8 cellular contexts compared by ENCODE assay signal in the genomic region with DNA sequence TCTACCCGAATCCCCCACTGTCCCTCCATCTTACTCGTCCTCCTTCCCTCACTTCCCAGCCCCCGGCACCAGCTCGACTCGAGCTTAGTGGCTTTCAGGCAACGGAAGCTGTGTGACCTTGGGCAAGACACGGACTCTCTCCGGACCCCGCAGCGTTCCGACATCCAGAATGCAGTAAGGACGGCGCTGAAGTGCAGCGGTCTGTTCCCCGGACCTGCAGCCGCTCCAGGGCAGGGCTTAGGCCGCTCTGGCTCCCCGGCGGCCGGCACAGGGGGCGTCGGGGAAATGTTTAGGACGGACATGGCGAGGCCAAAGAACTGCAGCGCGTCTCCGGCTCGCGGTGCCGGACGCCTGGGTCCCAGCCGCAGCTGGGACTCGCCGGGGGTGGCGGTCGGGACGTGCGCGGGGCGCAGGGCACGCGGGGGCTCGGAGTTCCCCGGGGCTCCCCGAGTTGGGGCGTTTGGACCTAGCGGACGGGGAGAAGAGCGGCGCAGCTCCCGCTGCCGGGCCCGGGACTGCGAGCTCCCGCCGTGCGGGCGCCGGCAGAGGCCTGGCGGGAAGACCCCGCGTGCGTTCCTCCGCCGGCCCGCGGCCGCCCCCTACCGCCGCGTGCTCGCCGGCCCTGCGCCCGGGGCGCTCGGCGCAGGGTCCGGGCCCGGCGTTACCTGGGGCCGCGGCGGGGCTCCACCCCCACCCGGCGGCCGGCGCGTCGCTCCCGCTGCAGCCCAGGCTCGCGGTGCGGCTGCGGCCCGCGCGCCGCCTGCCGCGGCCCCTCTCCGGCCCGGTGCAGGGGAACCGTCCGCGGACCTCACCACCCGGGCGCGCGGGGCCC. TPM values are rescaled to one million over a fixed set of nuclear protein-coding genes. Genes with fewer than 3 reads are reported as not detected.
A peak's percentile ranks its signal among the peaks of the same experiment; 100 is the strongest.
DNase-seq lines count a peak whose midpoint lies in the region; TF ChIP-seq lines count a peak whose summit lies in the region.

No MANE protein-coding gene starts in this region.

- 0 out of 2 replicates have a peak, but pooled peaks cover 2% of the 10 kb centered on the region for H3K79me2 ChIP-seq in MM.1S (ENCODE audit: low read length)

- H3K4me3 ChIP-seq in HAP-1 (peak overlapping the region; percentile 53), MM.1S (ENCODE audit: low read length) (peak overlapping the region; percentile 80), iPS-18c (ENCODE audit: insufficient read depth, low read depth, low read length) (peak overlapping the region; percentile 77), spleen (peak overlapping the region; percentile 64 to 93 (median 76))

- H3F3A ChIP-seq in MM.1S (ENCODE audit: insufficient read depth, low read length) = peaks cover 25% of the 10 kb centered on the region

- peak overlapping the region; percentile 60; the same call in 1 of the 2 replicates for H3K27ac ChIP-seq in MM.1S (ENCODE audit: low read length)
- peak overlapping the region; percentile 48 for H3K27ac ChIP-seq in angular gyrus (ENCODE audit: low read depth, low read length)
- H3K27ac ChIP-seq in spleen = peak overlapping the region; percentile 72 to 100 (median 94)

- WGBS in spleen, 5 donors = 0 to 1% (median 1%) methylated on average over 29 to 110 of the region's 110 CpGs

- in situ Hi-C loops in HAP-1 (cut with MboI; ENCODE audit: low sequenced_read_pairs) = loop anchor here (10.0 kb wide), 1 partner anchor 128 kb away; the partner anchor contains the start of gene CLTB

- H3K4me1 ChIP-seq in HAP-1 = peaks cover 30% of the 10 kb centered on the region
- H3K4me1 ChIP-seq in MM.1S (ENCODE audit: low read length) = peaks cover 21% of the 10 kb centered on the region
- H3K4me1 ChIP-seq in spleen = peaks cover 31 to 91% (median 62%) of the 10 kb centered on the region in 6 donors

- H3K27me3 ChIP-seq in HAP-1 (ENCODE audit: low read depth) (no peaks in the 10 kb centered on the region), MM.1S (replicated peaks; ENCODE audit: insufficient read depth, low read length) (no peaks in the 10 kb centered on the region), spleen (replicated peaks in 1 of 7) (no peaks in the 10 kb centered on the region)

- peak overlapping the region; percentile 86 for H3K9ac ChIP-seq in MM.1S (ENCODE audit: low read length)

- TF ChIP-seq CTCF in MM.1S (IDR thresholded peaks at IDR 0.05; ENCODE audit: low read length) (no peak), spleen (IDR thresholded peaks at IDR 0.05 in 8 of 11, conservative IDR thresholded peaks at IDR 0.05 in 3 of 11) (peak in 4 of 11 experiments; percentile 4 to 46 (median 18))

- no peak for TF ChIP-seq POLR2A in spleen (IDR thresholded peaks at IDR 0.05)

- no peaks in the 10 kb centered on the region for H3K9me3 ChIP-seq in HAP-1
- H3K9me3 ChIP-seq in MM.1S (replicated peaks; ENCODE audit: insufficient read depth, low read length) = no peaks in the 10 kb centered on the region
- no peaks in the 10 kb centered on the region for H3K9me3 ChIP-seq in iPS-18c (ENCODE audit: control insufficient read depth, insufficient read depth, low read length)
- no peaks in the 10 kb centered on the region for H3K9me3 ChIP-seq in spleen

- H3K4me2 ChIP-seq in MM.1S (ENCODE audit: low read depth, low read length) = peak overlapping the region; percentile 93

- H3K36me3 ChIP-seq in HAP-1 (replicated peaks) (no peaks in the 10 kb centered on the region), MM.1S (replicated peaks; ENCODE audit: insufficient read depth, low read length) (no peaks in the 10 kb centered on the region), spleen (no peaks in the 10 kb centered on the region)

- H2AFZ ChIP-seq in MM.1S (ENCODE audit: low read length) = peak overlapping the region; percentile 57

- DNase-seq in activated CD8-positive, alpha-beta memory T cell treated with anti-CD3 and anti-CD28 coated beads, Interleukin-2, amount 50 U/mL, for 48 hours = peak; percentile 71
- DNase-seq in activated CD8-positive, alpha-beta memory T cell treated with anti-CD3 and anti-CD28 coated beads, Interleukin-2, amount 50 U/mL, for 4 hours = no peak
- peak; percentile 31 to 57 for DNase-seq in HAP-1 (ENCODE audit: low spot score in 2 of 2)
- peak; percentile 64 for DNase-seq in MM.1S
- DNase-seq in spleen = peak; percentile 92
- no peak for DNase-seq in AG08395 (ENCODE audit: low spot score)

- no peaks in the 10 kb centered on the region for H4K20me1 ChIP-seq in MM.1S (ENCODE audit: insufficient read depth, low read length)

- intact Hi-C loops in spleen (cut with DNase I; ENCODE audit: low total_unique reads) = no loop called here

- H3K9me2 ChIP-seq in MM.1S (replicated peaks; ENCODE audit: insufficient read depth, low read length) = no peaks in the 10 kb centered on the region

RNA-seq across cellular contexts. Expression of gene RNF44, which starts 5.6 kb away (rescaled TPM):
- total RNA-seq in spleen = 100 to 1,000 TPM in 6 of 7 donors, 10 to 100 TPM in 1; 75.1 to 143 (median 121) TPM
- polyA plus RNA-seq in spleen = 10 to 100 TPM; 28.0 to 82.1 (median 44.4) TPM

RNA-seq across cellular contexts. Expression of gene CDHR2, which starts 6.3 kb away (rescaled TPM):
- 1 to 10 TPM in 1 of 7 donors, under 1 TPM in 4, not detected in 2; 0.17 to 1.4 (median 0.54) TPM for total RNA-seq in spleen
- polyA plus RNA-seq in spleen = under 1 TPM; 0.02 to 0.26 (median 0.10) TPM

Comparison
In these comparisons a context has a peak if more than half of its experiments do, and no peak if none do; other contexts are left out.
1. DNase-seq: peak in activated CD8-positive, alpha-beta memory T cell treated with anti-CD3 and anti-CD28 coated beads, Interleukin-2, amount 50 U/mL, for 48 hours (single experiment), HAP-1 (2 of 2), MM.1S (single experiment) and spleen (single experiment); none in activated CD8-positive, alpha-beta memory T cell treated with anti-CD3 and anti-CD28 coated beads, Interleukin-2, amount 50 U/mL, for 4 hours (single experiment) and AG08395 (single experiment).
2. Peak in every context shown above with its lines, with median percentiles within 50 percentile points of each other: H3K4me3 ChIP-seq and H3K27ac ChIP-seq.